ENCODE assay signal across 10 cellular contexts in the genomic region with DNA sequence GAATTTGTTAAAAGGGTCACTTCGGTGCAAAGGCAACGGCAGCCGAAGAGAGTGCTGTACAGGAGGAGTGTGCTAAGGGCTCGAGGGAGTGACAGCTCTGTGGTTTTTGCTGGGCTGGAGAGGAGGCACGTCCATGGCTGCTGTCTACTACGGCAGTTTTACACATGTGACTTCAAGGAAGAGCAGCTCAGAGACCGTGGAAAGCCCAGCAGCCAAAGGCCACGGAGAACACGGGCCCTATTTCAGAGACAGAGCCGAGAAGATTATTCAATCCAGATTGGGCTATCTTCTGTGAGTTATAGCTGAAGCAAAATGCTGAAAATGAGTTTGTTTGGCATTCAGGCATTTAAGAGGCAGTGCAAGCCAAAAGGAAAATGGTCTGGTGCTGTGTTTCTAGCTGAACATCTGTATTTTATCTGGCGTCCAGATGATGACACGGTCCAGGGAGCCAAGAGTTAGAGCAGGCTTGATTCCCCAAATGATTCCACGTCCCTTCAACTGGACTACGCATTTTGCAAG.
DNase-seq lines count a peak whose midpoint lies in the region; ATAC-seq, FAIRE-seq and TF ChIP-seq lines count a peak whose summit lies in the region.
"Had no signal": no experiment of that assay in that cellular context is flagged by ENCODE, and none has a peak within 500 bp of the region (broad histone marks: within the 10 kb centered on the region; RNA-seq: fewer than 3 reads in every experiment).

No MANE protein-coding gene starts in this region.

- 42 to 47% methylated on average over 14 of the region's 14 CpGs for whole genome bisulfite sequencing in heart right ventricle, 2 donors
- 57 to 81% methylated on average over 14 of the region's 14 CpGs for WGBS in sigmoid colon, 2 donors

- intact Hi-C loops in heart right ventricle (cut with DNase I) (loop anchor here in 6 of 10 donors (5.0 to 10.0 kb wide), 6 partner anchors 75 to 1093 kb away; partner anchors contain the start of gene PCSK5 (in 1 of the 6)), sigmoid colon (cut with DNase I) (loop anchor here (5.0 kb wide), 1 partner anchor 405 kb away; the partner anchor contains the start of gene PCSK5)

- FAIRE-seq in GM12892 (lab: Jason Lieb, UNC), result no peak

- no peak for TF ChIP-seq EP300 in sigmoid colon (IDR thresholded peaks at IDR 0.05)

- H3K9me3 ChIP-seq in heart right ventricle (no peaks in the 10 kb centered on the region), sigmoid colon (no peaks in the 10 kb centered on the region)

- peak; percentile 73 to 86 (median 81) for ATAC-seq in heart right ventricle
- ATAC-seq in GM19467 (IDR thresholded peaks at IDR 0.05; ENCODE audit: unreplicated experiment), result no peak

- TF ChIP-seq CTCF in heart right ventricle (IDR thresholded peaks at IDR 0.05) (no peak), sigmoid colon (IDR thresholded peaks at IDR 0.05) (no peak)

- H3K27me3 ChIP-seq in heart right ventricle (peaks cover 0 to 9% (median 0%) of the 10 kb centered on the region in 7 donors), sigmoid colon (no peaks in the 10 kb centered on the region)

- H3K36me3 ChIP-seq in heart right ventricle (no peaks in the 10 kb centered on the region), sigmoid colon (no peaks in the 10 kb centered on the region)

- TF ChIP-seq POLR2A in sigmoid colon (IDR thresholded peaks at IDR 0.05) (no peak), GM12892 (IDR thresholded peaks at IDR 0.05; ENCODE audit: low read depth, low read length) (no peak)

- H3K27ac ChIP-seq in heart right ventricle, result peak overlapping the region in 9 of 10 donors; percentile 4 to 63 (median 41)
- H3K27ac ChIP-seq in sigmoid colon, result peak overlapping the region in 3 of 4 donors; percentile 60 to 70 (median 62)

- H3K4me3 ChIP-seq in heart right ventricle (peak overlapping the region in 3 of 10 donors; percentile 3 to 22 (median 7)), sigmoid colon (peak overlapping the region in 3 of 4 donors; percentile 4 to 22 (median 15))

- H3K4me1 ChIP-seq in heart right ventricle (peaks cover 0 to 20% (median 0%) of the 10 kb centered on the region in 9 donors), sigmoid colon (peaks cover 0 to 17% (median 16%) of the 10 kb centered on the region in 4 donors)

- DNase-seq in GM03348 (ENCODE audit: low spot score) (peak; percentile 44), SW480 (ENCODE audit: low spot score) (peak; percentile 29), heart right ventricle (peak; percentile 25 to 40), sigmoid colon (peak; percentile 85), NCI-H187 treated with DMSO at 0.1 percent for 48 hours (lab: John Stamatoyannopoulos, UW) (no peak), GM12892 (ENCODE audit: insufficient read length) (no peak), superior temporal gyrus (ENCODE audit: extremely low spot score) (no peak)
- DNase-seq: activated gamma-delta T cell treated with Interleukin-2 at 50 U/mL for 16 hours, NCI-H2107 had no signal

Comparison
In these comparisons a context has a peak if more than half of its experiments do, and no peak if none do; other contexts are left out.
1. DNase-seq: peak in GM03348 (single experiment), SW480 (single experiment), heart right ventricle (2 of 2) and sigmoid colon (single experiment); none in NCI-H187 treated with DMSO at 0.1 percent for 48 hours (single experiment), GM12892 (single experiment) and superior temporal gyrus (single experiment).